Comparison of ENCODE assay signal across 6 cellular contexts in genomic region chr11:235180-235997, GRCh38. TPM values are rescaled to one million over a fixed set of nuclear protein-coding genes. Genes with fewer than 3 reads are reported as not detected.
DNase-seq lines count a peak whose midpoint lies in the region; ATAC-seq and TF ChIP-seq lines count a peak whose summit lies in the region.

No MANE protein-coding gene starts in this region.

- TF ChIP-seq EP300 in transverse colon (IDR thresholded peaks at IDR 0.05; ENCODE audit: low read depth), result no peak

- peak overlapping the region; percentile 51 to 97 (median 77) for H3K4me3 ChIP-seq in transverse colon

- in situ Hi-C loops in transverse colon (cut with MboI; ENCODE audit: low pct_ligation_motif_present in 1 of 4, low pct_unique_long_range_greater_than_20kb in 1 of 4, low sequenced_read_pairs in 3 of 4), result no loop called here

- H3K27me3 ChIP-seq in transverse colon, result no peaks in the 10 kb centered on the region

- H3K36me3 ChIP-seq in transverse colon, result no peaks in the 10 kb centered on the region

- H3K9me3 ChIP-seq in transverse colon, result no peaks in the 10 kb centered on the region

- no peak for TF ChIP-seq POLR2A in transverse colon (IDR thresholded peaks at IDR 0.05)

- ATAC-seq in GM21360 (IDR thresholded peaks at IDR 0.05; ENCODE audit: unreplicated experiment), result no peak

- peaks cover 17 to 28% (median 19%) of the 10 kb centered on the region in 4 donors for H3K4me1 ChIP-seq in transverse colon

- intact Hi-C loops in transverse colon (cut with DNase I; ENCODE audit: low total_unique reads), result no loop called here

- WGBS in transverse colon (ENCODE audit: low coverage in 1 of 2), 2 donors, result 30 to 31% methylated on average over 20 to 21 of the region's 21 CpGs

- no peak for TF ChIP-seq CTCF in transverse colon (IDR thresholded peaks at IDR 0.05)

- H3K27ac ChIP-seq in transverse colon, result peak overlapping the region; percentile 94 to 99 (median 98)

- peak; percentile 56 for DNase-seq in NCI-H2227 (lab: John Stamatoyannopoulos, UW; ENCODE audit: unreplicated experiment)
- DNase-seq in NCI-H2227 treated with DMSO at 0.1 percent for 48 hours (lab: John Stamatoyannopoulos, UW), result no peak
- peak; percentile 58 for DNase-seq in activated CD8-positive, alpha-beta memory T cell treated with anti-CD3 and anti-CD28 coated beads, Interleukin-2, amount 50 U/mL, for 24 hours (ENCODE audit: extremely low read depth)
- peak; percentile 66 for DNase-seq in kidney glomerular epithelial cell (lab: John Stamatoyannopoulos, UW)
- DNase-seq in transverse colon, result no peak

RNA-seq across cellular contexts. Expression of gene SIRT3, which starts 0.8 kb away (rescaled TPM):
- 10 to 100 TPM in 3 of 4 donors, 1 to 10 TPM in 1; 7.2 to 27.9 (median 20.6) TPM for total RNA-seq in transverse colon

RNA-seq across cellular contexts. Expression of gene PSMD13, which starts 1.4 kb away (rescaled TPM):
- total RNA-seq in transverse colon, result 10 to 100 TPM; 23.2 to 96.5 (median 52.2) TPM

RNA-seq across cellular contexts. Expression of gene RIC8A, which starts 27.9 kb away (rescaled TPM):
- 100 to 1,000 TPM in 2 of 4 donors, 10 to 100 TPM in 2; 59.2 to 145 (median 93.8) TPM for total RNA-seq in transverse colon

RNA-seq across cellular contexts. Expression of gene BET1L, which starts 28.2 kb away (rescaled TPM):
- 100 to 1,000 TPM in 1 of 4 donors, 10 to 100 TPM in 3; 31.8 to 111 (median 36.6) TPM for total RNA-seq in transverse colon

RNA-seq across cellular contexts. Expression of gene SCGB1C1, which starts 42.5 kb away (rescaled TPM):
- not detected for total RNA-seq in transverse colon

Comparison
In these comparisons a context has a peak if more than half of its experiments do, and no peak if none do; other contexts are left out.
1. DNase-seq: peak in NCI-H2227 (single experiment), activated CD8-positive, alpha-beta memory T cell treated with anti-CD3 and anti-CD28 coated beads, Interleukin-2, amount 50 U/mL, for 24 hours (single experiment) and kidney glomerular epithelial cell (single experiment); none in NCI-H2227 treated with DMSO at 0.1 percent for 48 hours (single experiment) and transverse colon (single experiment).